ENCODE assay signal across 8 cellular contexts in the genomic region with DNA sequence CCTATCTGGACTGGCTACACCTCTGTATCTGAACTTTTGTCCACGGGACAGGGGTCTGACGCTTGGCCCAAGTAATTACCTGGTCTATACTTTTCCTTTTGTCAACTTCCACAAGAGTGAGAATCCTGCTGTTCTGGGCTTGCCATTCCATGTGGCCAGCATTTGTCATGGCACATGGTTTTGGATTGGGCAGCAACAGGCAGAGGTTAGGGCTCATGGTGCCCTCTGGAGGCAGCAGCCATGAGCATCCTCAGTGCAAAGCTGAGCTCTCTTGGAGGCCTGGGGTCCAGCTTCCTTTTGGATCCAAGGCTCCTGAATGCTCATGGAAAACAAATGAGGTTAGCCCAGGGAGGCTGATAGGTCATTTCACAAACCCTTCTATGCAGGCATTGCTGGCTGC. TPM values are rescaled to one million over a fixed set of nuclear protein-coding genes. Genes with fewer than 3 reads are reported as not detected.
DNase-seq lines count a peak whose midpoint lies in the region; ATAC-seq and TF ChIP-seq lines count a peak whose summit lies in the region.
"Had no signal": no experiment of that assay in that cellular context is flagged by ENCODE, and none has a peak within 500 bp of the region (broad histone marks: within the 10 kb centered on the region; RNA-seq: fewer than 3 reads in every experiment).

No MANE protein-coding gene starts in this region.

- no peaks in the 10 kb centered on the region for H3K27me3 Mint-ChIP-seq in activated T-cell treated with anti-CD3 and anti-CD28 coated beads, Interleukin-2, amount 50 U/mL, for 72 hours (ENCODE audit: low read depth)

- CTCF ChIA-PET in Panc1 (lab: Charles Lee), result no interaction called here

- H3K27ac ChIP-seq in Panc1 (ENCODE audit: low read length), result no peak overlapping the region

- H3K36me3 Mint-ChIP-seq in activated T-cell treated with anti-CD3 and anti-CD28 coated beads, Interleukin-2, amount 50 U/mL, for 72 hours (ENCODE audit: insufficient read depth in 2 of 2), result peaks cover 0 to 8% of the 10 kb centered on the region in 2 donors

- ATAC-seq in Panc1 (peak; percentile 84; the same call in 1 of the 2 replicates), GM18519 (IDR thresholded peaks at IDR 0.05; ENCODE audit: low FRiP score, unreplicated experiment) (no peak)
- no peak for ATAC-seq in activated T-cell treated with anti-CD3 and anti-CD28 coated beads, Interleukin-2, amount 50 U/mL, for 72 hours (replicated peaks in 1 of 2)

- DNase-seq in ELF-1 (ENCODE audit: low read depth, low spot score) (peak; percentile 60), Panc1 (ENCODE audit: low read depth, low spot score) (no peak), kidney tubule cell (ENCODE audit: low spot score) (peak; percentile 35)
- no peak for DNase-seq in stimulated activated CD4-positive, alpha-beta T cell treated with anti-CD3 and anti-CD28 coated beads, Interleukin-1b, Interleukin-23, amount 100 ng/mL, for 48 hours
- no peak for DNase-seq in activated T-cell treated with anti-CD3 and anti-CD28 coated beads, Interleukin-2, amount 50 U/mL, for 72 hours
- DNase-seq: NCI-H446 treated with DMSO at 0.1 percent for 48 hours had no signal

- H3K9me3 Mint-ChIP-seq in activated T-cell treated with anti-CD3 and anti-CD28 coated beads, Interleukin-2, amount 50 U/mL, for 72 hours, result no peaks in the 10 kb centered on the region
- H3K9me3 Mint-ChIP-seq: nephron had no signal

- no peaks in the 10 kb centered on the region for H3K27me3 ChIP-seq in Panc1 (ENCODE audit: control insufficient read depth, insufficient read depth, low read length)

- H3K27ac Mint-ChIP-seq in activated T-cell treated with anti-CD3 and anti-CD28 coated beads, Interleukin-2, amount 50 U/mL, for 72 hours, result no peak overlapping the region
- H3K27ac Mint-ChIP-seq: nephron had no signal

- H3K9me3 ChIP-seq in Panc1 (ENCODE audit: control insufficient read depth, insufficient read depth, low read depth, low read length), result no peaks in the 10 kb centered on the region

- no peaks in the 10 kb centered on the region; the same call in none of the 2 replicates for H3K36me3 ChIP-seq in Panc1 (ENCODE audit: control insufficient read depth, insufficient read depth, low read length)

- peaks cover 6% of the 10 kb centered on the region for H3K4me1 Mint-ChIP-seq in activated T-cell treated with anti-CD3 and anti-CD28 coated beads, Interleukin-2, amount 50 U/mL, for 72 hours (ENCODE audit: low read depth)

- no peaks in the 10 kb centered on the region for H3K4me1 ChIP-seq in Panc1 (ENCODE audit: control insufficient read depth, insufficient read depth, low read length)

- H3K4me3 ChIP-seq in Panc1 (ENCODE audit: low read depth in 2 of 2, low read length in 2 of 2), result no peak overlapping the region

- intact Hi-C loops in Panc1 (cut with micrococcal nuclease; ENCODE audit: unreplicated experiment), result no loop called here

- H3K4me3 Mint-ChIP-seq in activated T-cell treated with anti-CD3 and anti-CD28 coated beads, Interleukin-2, amount 50 U/mL, for 72 hours, result no peak overlapping the region
- H3K4me3 Mint-ChIP-seq: nephron had no signal

- BruUV-seq in Panc1 (replicated peaks; lab: Mats Ljungman, UMichigan), result no TSS peak

- in situ Hi-C loops in Panc1 (cut with HindIII; ENCODE audit: low pct_unique_long_range_greater_than_20kb, low sequenced_read_pairs), result no loop called here

- POLR2A ChIA-PET in Panc1 (lab: Charles Lee), result no interaction called here

- no peak; the same call in 1 of the 2 replicates for TF ChIP-seq CTCF in Panc1 (IDR thresholded peaks at IDR 0.05)

RNA-seq across cellular contexts. Expression of gene EDC4, which starts 7.5 kb away (rescaled TPM):
- total RNA-seq in Panc1 (2021; ENCODE audit: unreplicated experiment), result 85.3 TPM
- polyA plus RNA-seq in Panc1 (2012; ENCODE audit: insufficient read length), result 80.8 TPM
- 10 to 100 TPM; 82.9 to 86.4 TPM for total RNA-seq in activated T-cell treated with anti-CD3 and anti-CD28 coated beads, Interleukin-2, amount 50 U/mL, for 72 hours

RNA-seq across cellular contexts. Expression of gene CENPT, which starts 17.8 kb away (rescaled TPM):
- 43.4 TPM for total RNA-seq in Panc1 (2021; ENCODE audit: unreplicated experiment)
- 27.6 TPM for polyA plus RNA-seq in Panc1 (2012; ENCODE audit: insufficient read length)
- 10 to 100 TPM; 43.6 to 59.4 TPM for total RNA-seq in activated T-cell treated with anti-CD3 and anti-CD28 coated beads, Interleukin-2, amount 50 U/mL, for 72 hours

RNA-seq across cellular contexts. Expression of gene NUTF2, which starts 18.6 kb away (rescaled TPM):
- 119 TPM for total RNA-seq in Panc1 (2021; ENCODE audit: unreplicated experiment)
- 166 TPM for polyA plus RNA-seq in Panc1 (2012; ENCODE audit: insufficient read length)
- 10 to 100 TPM; 80.8 to 90.1 TPM for total RNA-seq in activated T-cell treated with anti-CD3 and anti-CD28 coated beads, Interleukin-2, amount 50 U/mL, for 72 hours

RNA-seq across cellular contexts. Expression of gene NRN1L, which starts 19.4 kb away (rescaled TPM):
- total RNA-seq in Panc1 (2021; ENCODE audit: unreplicated experiment), result 1.1 TPM
- polyA plus RNA-seq in Panc1 (2012; ENCODE audit: insufficient read length), result 1.6 TPM
- total RNA-seq in activated T-cell treated with anti-CD3 and anti-CD28 coated beads, Interleukin-2, amount 50 U/mL, for 72 hours, result 1 to 10 TPM in 1 of 2 donors, under 1 TPM in 1; 0.60 to 1.9 TPM

RNA-seq across cellular contexts. Expression of gene THAP11, which starts 23.2 kb away (rescaled TPM):
- total RNA-seq in Panc1 (2021; ENCODE audit: unreplicated experiment), result 27.3 TPM
- 31.5 TPM for polyA plus RNA-seq in Panc1 (2012; ENCODE audit: insufficient read length)
- total RNA-seq in activated T-cell treated with anti-CD3 and anti-CD28 coated beads, Interleukin-2, amount 50 U/mL, for 72 hours, result 10 to 100 TPM; 31.7 to 39.2 TPM

Comparison
In these comparisons a context has a peak if more than half of its experiments do, and no peak if none do; other contexts are left out.
1. DNase-seq: peak in ELF-1 (single experiment) and kidney tubule cell (single experiment); none in Panc1 (single experiment), stimulated activated CD4-positive, alpha-beta T cell treated with anti-CD3 and anti-CD28 coated beads, Interleukin-1b, Interleukin-23, amount 100 ng/mL, for 48 hours (single experiment) and activated T-cell treated with anti-CD3 and anti-CD28 coated beads, Interleukin-2, amount 50 U/mL, for 72 hours (0 of 2).